ENCODE assay signal across 22 cellular contexts in the genomic region with DNA sequence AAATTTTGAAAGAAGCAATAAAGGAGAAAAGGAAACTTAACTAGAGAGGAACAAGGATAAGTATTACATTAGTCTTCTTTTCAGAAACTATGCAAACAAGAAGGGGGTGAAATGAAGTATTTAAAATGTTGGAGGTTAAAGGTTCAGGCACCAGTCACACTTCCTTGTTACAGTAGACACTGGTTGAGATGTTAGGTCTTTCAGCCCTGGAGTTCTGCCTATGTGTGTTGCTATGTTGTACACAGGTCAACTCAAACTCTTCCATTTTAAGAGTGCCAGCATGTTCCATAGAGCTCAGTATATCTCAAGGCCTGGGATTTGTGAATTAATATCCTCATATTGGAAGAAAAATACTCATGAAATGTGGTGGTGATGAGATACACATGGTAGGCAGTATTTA. TPM values are rescaled to one million over a fixed set of nuclear protein-coding genes. Genes with fewer than 3 reads are reported as not detected.
A peak's percentile ranks its signal among the peaks of the same experiment; 100 is the strongest.
DNase-seq lines count a peak whose midpoint lies in the region; ATAC-seq, FAIRE-seq and TF ChIP-seq lines count a peak whose summit lies in the region.
"Had no signal": no experiment of that assay in that cellular context is flagged by ENCODE, and none has a peak within 500 bp of the region (broad histone marks: within the 10 kb centered on the region; RNA-seq: fewer than 3 reads in every experiment).

No MANE protein-coding gene starts in this region.

- ATAC-seq in left lung (peak; percentile 53), upper lobe of right lung (peak; percentile 89), GM21515 (IDR thresholded peaks at IDR 0.05; ENCODE audit: unreplicated experiment) (no peak)

- DNase-seq in GM12891 (ENCODE audit: insufficient read length, low spot score) = no peak
- no peak for DNase-seq in left lung
- DNase-seq in upper lobe of right lung = no peak
- DNase-seq in SW480 (ENCODE audit: low spot score) = no peak
- DNase-seq in NCI-H526 (lab: John Stamatoyannopoulos, UW) = no peak
- DNase-seq: C1 segment of cervical spinal cord; CD4-positive, alpha-beta T cell; CD8-positive, alpha-beta memory T cell; DMS 273 treated with DMSO at 0.1 percent for 48 hours; DMS79; EL; GF-D8; GM23248; H7; HCEC 1CT had no signal

- H3K9me3 ChIP-seq in OCI-LY3 (ENCODE audit: insufficient read depth, low read length) = 0 out of 2 replicates have a peak, but pooled peaks cover 2% of the 10 kb centered on the region
- peaks cover 0 to 10% of the 10 kb centered on the region in 2 donors for H3K9me3 ChIP-seq in left lung
- no peaks in the 10 kb centered on the region for H3K9me3 ChIP-seq in upper lobe of right lung

- intact Hi-C loops in left lung (cut with DNase I) = no loop called here
- intact Hi-C loops in upper lobe of right lung (cut with DNase I) = no loop called here

- peak overlapping the region; percentile 34; the same call in 1 of the 2 replicates for H2AFZ ChIP-seq in OCI-LY3 (ENCODE audit: low read depth, low read length)
- H2AFZ ChIP-seq: GM23248 had no signal

- H3K4me2 ChIP-seq in OCI-LY3 (ENCODE audit: low read length) = peak overlapping the region; percentile 33

- no peak for TF ChIP-seq POLR2A in GM12891 (IDR thresholded peaks at IDR 0.05; ENCODE audit: low read depth, low read length)

- H3K27me3 ChIP-seq in OCI-LY3 (ENCODE audit: low read depth, low read length) = no peaks in the 10 kb centered on the region
- no peaks in the 10 kb centered on the region for H3K27me3 ChIP-seq in left lung
- H3K27me3 ChIP-seq in upper lobe of right lung = no peaks in the 10 kb centered on the region

- no peaks in the 10 kb centered on the region for H4K20me1 ChIP-seq in OCI-LY3 (ENCODE audit: insufficient read depth, low read length)

- H3K4me3 ChIP-seq in OCI-LY3 (ENCODE audit: low read length) (no peak overlapping the region), left lung (no peak overlapping the region), upper lobe of right lung (no peak overlapping the region)
- H3K4me3 ChIP-seq: GM23248 had no signal

- TF ChIP-seq CTCF in OCI-LY3 (IDR thresholded peaks at IDR 0.05; ENCODE audit: low read depth, low read length) (no peak), left lung (IDR thresholded peaks at IDR 0.05) (no peak), upper lobe of right lung (IDR thresholded peaks at IDR 0.05) (no peak)

- H3K27ac ChIP-seq in OCI-LY3 (ENCODE audit: low read length) (peak overlapping the region; percentile 48), left lung (no peak overlapping the region), upper lobe of right lung (no peak overlapping the region)
- H3K27ac ChIP-seq: GM23248 had no signal

- H3K36me3 ChIP-seq in OCI-LY3 (replicated peaks; ENCODE audit: low read depth, low read length) (peaks cover 7% of the 10 kb centered on the region), left lung (no peaks in the 10 kb centered on the region), upper lobe of right lung (no peaks in the 10 kb centered on the region)

- no peak overlapping the region for H3K9ac ChIP-seq in OCI-LY3 (ENCODE audit: low read length)
- H3K9ac ChIP-seq: GM23248 had no signal

- H3K79me2 ChIP-seq in OCI-LY3 (ENCODE audit: low read length) = no peaks in the 10 kb centered on the region

- H3K4me1 ChIP-seq in OCI-LY3 (ENCODE audit: low read length) (peaks cover 25% of the 10 kb centered on the region), left lung (no peaks in the 10 kb centered on the region), upper lobe of right lung (no peaks in the 10 kb centered on the region)

- no peak for FAIRE-seq in GM12891 (lab: Jason Lieb, UNC)
- FAIRE-seq: D721Med, H1 had no signal

TF ChIP-seq in GM12891, 5 proteins besides CTCF, POLR2A, EP300 and RAD21:
- TF ChIP-seq SPI1 (IDR thresholded peaks at IDR 0.05; ENCODE audit: low read depth, low read length) = 0 out of 2 replicates have a peak, but pooled peaks have one; percentile 20
- no peak for TF ChIP-seq TAF1 (IDR thresholded peaks at IDR 0.05; ENCODE audit: low read depth, low read length)

RNA-seq across cellular contexts. Expression of gene MS4A4A, which starts 6.0 kb away (rescaled TPM):
- 0.51 TPM for polyA plus RNA-seq in GM12891 (2012; ENCODE audit: low read depth, missing spikeins)
- total RNA-seq in left lung = 10 to 100 TPM; 57.5 to 93.6 TPM
- 53.9 TPM for total RNA-seq in upper lobe of right lung
- total RNA-seq: A172; A673; CD4-positive, alpha-beta T cell; GM23248; H1; H7 had no signal
- polyA plus RNA-seq: BJ; CD8-positive, alpha-beta memory T cell; GM23248; H1 had no signal

RNA-seq across cellular contexts. Expression of gene MS4A4E, which starts 31.5 kb away (rescaled TPM):
- polyA plus RNA-seq in GM12891 (2012; ENCODE audit: low read depth, missing spikeins) = not detected
- total RNA-seq in left lung (1 to 10 TPM; 1.4 to 2.1 TPM), upper lobe of right lung (3.0 TPM)
- total RNA-seq: A172; A673; CD4-positive, alpha-beta T cell; CD8-positive, alpha-beta memory T cell; GM23248; H1; H7 had no signal
- polyA plus RNA-seq: BJ; CD8-positive, alpha-beta memory T cell; GM23248; H1 had no signal

RNA-seq across cellular contexts. Expression of gene MS4A6E, which starts 52.6 kb away (rescaled TPM):
- not detected for polyA plus RNA-seq in GM12891 (2012; ENCODE audit: low read depth, missing spikeins)
- total RNA-seq in left lung = 1 to 10 TPM in 1 of 2 donors, under 1 TPM in 1; 0.87 to 4.0 TPM
- not detected for total RNA-seq in upper lobe of right lung
- total RNA-seq: A172; A673; CD4-positive, alpha-beta T cell; CD8-positive, alpha-beta memory T cell; GM23248; H1; H7 had no signal
- polyA plus RNA-seq: BJ; CD8-positive, alpha-beta memory T cell; GM23248; H1 had no signal
